8 cellular contexts compared by ENCODE assay signal in genomic region chr7:18610331-18610948, GRCh38.
DNase-seq lines count a peak whose midpoint lies in the region; ATAC-seq and TF ChIP-seq lines count a peak whose summit lies in the region.

No MANE protein-coding gene starts in this region.

- H3K27ac Mint-ChIP-seq in brain (no peak overlapping the region), naive B cell (peak overlapping the region in 3 of 6 donors; percentile 3 to 54 (median 26))

- H3K36me3 Mint-ChIP-seq in brain, result peaks cover 58% of the 10 kb centered on the region
- peaks cover 27 to 36% of the 10 kb centered on the region in 2 donors for H3K36me3 Mint-ChIP-seq in naive B cell

- peak; percentile 65 for DNase-seq in DMS 273 (lab: John Stamatoyannopoulos, UW; ENCODE audit: unreplicated experiment)
- DNase-seq in DMS 273 treated with DMSO at 0.1 percent for 48 hours (lab: John Stamatoyannopoulos, UW), result no peak
- peak; percentile 41 for DNase-seq in LHCN-M2 (ENCODE audit: low read depth)
- peak; percentile 21 for DNase-seq in naive B cell
- DNase-seq in activated gamma-delta T cell treated with Interleukin-2 at 50 U/mL for 16 hours, result no peak

- peaks cover 5 to 8% (median 6%) of the 10 kb centered on the region in 5 experiments for H3K9me3 Mint-ChIP-seq in brain
- peaks cover 0 to 7% (median 6%) of the 10 kb centered on the region in 7 donors for H3K9me3 Mint-ChIP-seq in naive B cell

- ATAC-seq in naive B cell (ENCODE audit: low read depth in 2 of 2) (no peak), GM19395 (IDR thresholded peaks at IDR 0.05; ENCODE audit: unreplicated experiment) (no peak), HG02571 (IDR thresholded peaks at IDR 0.05; ENCODE audit: unreplicated experiment) (no peak)

- TF ChIP-seq CTCF in brain (conservative IDR thresholded peaks at IDR 0.05), result peak; percentile 20 to 66

- H3K4me1 Mint-ChIP-seq in brain, result no peaks in the 10 kb centered on the region
- peaks cover 4 to 28% (median 18%) of the 10 kb centered on the region in 3 donors for H3K4me1 Mint-ChIP-seq in naive B cell

- H3K27me3 Mint-ChIP-seq in brain (no peaks in the 10 kb centered on the region), naive B cell (no peaks in the 10 kb centered on the region)

- H3K4me3 Mint-ChIP-seq in brain, result no peak overlapping the region
- H3K4me3 Mint-ChIP-seq in naive B cell, result no peak overlapping the region

Comparison
In these comparisons a context has a peak if more than half of its experiments do, and no peak if none do; other contexts are left out.
1. DNase-seq: peak in DMS 273 (single experiment), LHCN-M2 (single experiment) and naive B cell (single experiment); none in DMS 273 treated with DMSO at 0.1 percent for 48 hours (single experiment) and activated gamma-delta T cell treated with Interleukin-2 at 50 U/mL for 16 hours (single experiment).